1 cellular context compared by ENCODE assay signal in the genomic region with DNA sequence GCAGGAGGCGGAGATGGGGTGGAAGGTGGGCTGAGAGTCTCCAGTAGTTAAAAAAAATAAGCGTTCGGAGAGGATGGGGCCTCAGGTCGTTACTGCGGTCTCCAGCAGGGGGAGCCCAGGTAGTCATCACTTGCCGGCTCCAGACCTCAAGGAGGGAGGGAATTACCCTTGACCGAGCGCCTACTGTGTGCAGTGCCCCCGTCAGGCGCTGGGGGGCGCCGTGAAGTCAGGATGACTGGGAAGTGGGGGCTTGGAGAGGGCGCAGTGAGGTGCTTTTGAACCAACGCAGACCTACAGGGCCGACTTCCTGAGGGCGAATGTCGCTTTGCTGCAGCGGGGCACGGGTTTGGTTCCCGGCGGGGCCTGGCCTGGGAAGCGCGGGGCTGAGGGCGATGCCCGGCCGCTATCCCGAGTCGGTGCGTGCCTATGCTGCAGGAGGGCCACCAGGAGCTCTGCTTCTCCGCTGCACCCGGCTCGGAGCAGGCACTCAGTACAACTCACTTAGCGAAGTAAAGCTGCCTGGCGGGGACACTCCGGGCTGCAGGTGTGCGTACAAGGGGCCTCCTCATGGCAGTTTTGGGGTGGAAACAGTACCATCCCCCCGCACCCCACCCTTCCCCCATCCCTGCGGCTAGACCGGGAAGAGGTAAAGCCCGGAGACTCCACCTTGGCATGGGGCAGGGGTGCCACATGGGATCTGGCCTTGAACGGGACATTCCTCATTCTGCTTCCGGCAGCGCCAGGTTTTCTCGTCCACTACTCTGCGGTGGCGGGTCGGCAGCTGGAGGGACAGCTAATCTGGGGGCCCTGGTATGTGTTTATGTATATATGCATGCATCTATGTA.
TF ChIP-seq lines count a peak whose summit lies in the region.

No MANE protein-coding gene starts in this region.

TF ChIP-seq in HepG2, 621 proteins besides CTCF, POLR2A, EP300 and RAD21 (continued from another document):
- TF ChIP-seq NONO (IDR thresholded peaks at IDR 0.05) (no peak), NONO (CRISPR knock-in tag; conservative IDR thresholded peaks at IDR 0.05) (0 out of 2 replicates have a peak, but pooled peaks have one; percentile 42), KDM5B (CRISPR knock-in tag; IDR thresholded peaks at IDR 0.05; ENCODE audit: borderline replicate concordance) (no peak), MXD4 (CRISPR knock-in tag; IDR thresholded peaks at IDR 0.05) (no peak), ISX (CRISPR knock-in tag; conservative IDR thresholded peaks at IDR 0.05) (no peak), PPARG (CRISPR knock-in tag; conservative IDR thresholded peaks at IDR 0.05) (peak; percentile 56; the same call in 1 of the 2 replicates), ZNF546 (CRISPR knock-in tag; conservative IDR thresholded peaks at IDR 0.05) (no peak), ZFP91 (CRISPR knock-in tag; IDR thresholded peaks at IDR 0.05; ENCODE audit: borderline replicate concordance) (0 out of 2 replicates have a peak, but pooled peaks have one; percentile 36), ZNF430 (CRISPR knock-in tag; IDR thresholded peaks at IDR 0.05) (0 out of 2 replicates have a peak, but pooled peaks have one; percentile 27), HOXA7 (CRISPR knock-in tag; IDR thresholded peaks at IDR 0.05) (no peak), TCF7L2 (IDR thresholded peaks at IDR 0.05; ENCODE audit: low read depth, low read length) (no peak), ZNF20 (CRISPR knock-in tag; IDR thresholded peaks at IDR 0.05) (no peak), ZNF574 (CRISPR knock-in tag; IDR thresholded peaks at IDR 0.05) (no peak), SOX13 (IDR thresholded peaks at IDR 0.05) (no peak), SOX13 (CRISPR knock-in tag; conservative IDR thresholded peaks at IDR 0.05 in 1 of 2, IDR thresholded peaks at IDR 0.05 in 1 of 2) (no peak), XRCC5 (optimal IDR thresholded peaks at IDR 0.05; ENCODE audit: low read length) (peak; percentile 89), KDM1A (CRISPR knock-in tag; IDR thresholded peaks at IDR 0.05) (no peak), RNF219 (CRISPR knock-in tag; IDR thresholded peaks at IDR 0.05) (no peak), RFX1 (IDR thresholded peaks at IDR 0.05) (no peak)
TF ChIP-seq in HepG2: peak in this region for 26.
